2 cellular contexts compared by ENCODE assay signal in the genomic region with DNA sequence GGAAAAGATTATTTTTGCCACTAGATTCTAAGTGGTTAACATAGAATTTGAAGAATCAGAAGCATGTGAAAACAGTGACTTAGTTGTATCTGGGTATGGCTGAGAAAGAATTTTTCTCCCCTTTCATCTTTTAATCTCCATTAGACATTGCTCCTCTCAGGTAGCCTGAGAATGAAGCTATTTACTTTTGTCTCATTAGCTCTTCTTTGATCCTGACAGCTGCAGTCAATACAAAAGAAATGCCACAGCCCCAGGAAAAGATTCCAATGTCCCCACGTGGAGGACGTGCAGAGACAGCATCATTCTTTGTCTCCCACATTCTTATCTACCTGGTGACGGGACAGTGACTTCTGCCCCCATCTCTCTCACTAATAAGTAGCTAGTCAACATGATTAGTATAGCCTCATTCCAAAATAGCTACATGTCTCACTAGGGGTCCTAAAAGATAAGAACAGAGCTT. TPM values are rescaled to one million over a fixed set of nuclear protein-coding genes. Genes with fewer than 3 reads are reported as not detected.
"Had no signal": no experiment of that assay in that cellular context is flagged by ENCODE, and none has a peak within 500 bp of the region (broad histone marks: within the 10 kb centered on the region; RNA-seq: fewer than 3 reads in every experiment).

No MANE protein-coding gene starts in this region.

RNA-seq across cellular contexts. Expression of gene SLC2A14, which starts 21.1 kb away (rescaled TPM):
- total RNA-seq: Right ventricle myocardium inferior; T-helper 2 cell treated with Interferon-gamma antibody and Interleukin-4, amounts not matched to agents 100 ng/mL and 5 ng/mL, for 36 hours had no signal
